In the genomic region with DNA sequence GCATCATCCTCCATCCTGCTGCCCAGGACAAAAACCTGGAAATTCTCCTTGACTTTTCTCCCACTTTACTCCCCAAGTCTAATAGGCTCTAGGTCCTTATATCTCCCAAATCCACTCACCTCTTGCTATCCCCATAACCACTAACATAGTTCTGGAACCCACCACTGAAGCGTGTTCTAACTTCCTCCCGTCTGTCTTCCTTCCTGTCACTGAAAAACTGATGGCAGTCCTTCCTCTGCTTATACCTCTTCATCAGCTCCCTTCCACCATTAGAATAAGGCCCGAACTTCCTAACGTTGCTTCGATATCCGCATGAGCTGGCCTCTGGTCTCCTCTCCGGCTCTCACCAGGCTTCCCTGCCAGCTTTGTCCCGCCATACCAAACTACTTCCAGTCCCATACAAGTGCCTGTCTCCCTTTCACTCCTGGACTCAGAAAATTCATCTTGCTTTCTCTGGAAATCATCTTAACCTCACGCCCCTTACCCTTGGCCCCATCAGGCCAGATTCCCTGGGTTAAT, we compare ENCODE assay signal across 11 cellular contexts.
A peak's percentile ranks its signal among the peaks of the same experiment; 100 is the strongest.
DNase-seq lines count a peak whose midpoint lies in the region; ATAC-seq, FAIRE-seq and TF ChIP-seq lines count a peak whose summit lies in the region.
"Had no signal": no experiment of that assay in that cellular context is flagged by ENCODE, and none has a peak within 500 bp of the region (broad histone marks: within the 10 kb centered on the region; RNA-seq: fewer than 3 reads in every experiment).

No MANE protein-coding gene starts in this region.

- peak overlapping the region; percentile 88; the same call in 1 of the 2 replicates for H3K4me2 ChIP-seq in KMS-11

- intact Hi-C loops in CD8-positive, alpha-beta T cell (cut with DNase I, micrococcal nuclease) = loop anchor here in 1 of 2 experiments (10.0 kb wide), 1 partner anchor 53 kb away; no protein-coding TSS in a partner anchor
- intact Hi-C loops in activated T-helper 1 cell treated with anti-CD3 and anti-CD28 coated beads, Interleukin-12 subunit alpha, Interleukin-12 subunit beta, Interleukin-2, Interleukin-4 antibody, amounts not matched to agents 30 ng/mL and 10 ng/mL and 1 ng/mL, durations not matched to agents 14 hours and 24 hours and 36 hours (cut with micrococcal nuclease) = loop anchor here (1.0 to 2.0 kb wide), 11 partner anchors 9 to 709 kb away; a partner anchor contains a TSS
- intact Hi-C loops in natural killer cell (cut with micrococcal nuclease) (no loop called here), pancreas (cut with DNase I) (no loop called here)

- peaks cover 48% of the 10 kb centered on the region for H3K4me1 ChIP-seq in CD8-positive, alpha-beta T cell (ENCODE audit: insufficient read depth, low read length)
- H3K4me1 ChIP-seq in KMS-11 (ENCODE audit: low read depth, poor library complexity, severe bottlenecking) (peaks cover 52% of the 10 kb centered on the region), pancreas (no peaks in the 10 kb centered on the region)

- H3K36me3 Mint-ChIP-seq in CD8-positive, alpha-beta T cell = no peaks in the 10 kb centered on the region
- H3K36me3 Mint-ChIP-seq in activated T-helper 1 cell treated with anti-CD3 and anti-CD28 coated beads, Interleukin-12 subunit alpha, Interleukin-12 subunit beta, Interleukin-2, Interleukin-4 antibody, amounts not matched to agents 30 ng/mL and 10 ng/mL and 1 ng/mL, durations not matched to agents 14 hours and 24 hours and 36 hours (ENCODE audit: low read depth) = peaks cover 13% of the 10 kb centered on the region
- H3K36me3 Mint-ChIP-seq in natural killer cell = no peaks in the 10 kb centered on the region

- no peak overlapping the region for H3K9ac ChIP-seq in KMS-11

- no peaks in the 10 kb centered on the region for H3K36me3 ChIP-seq in CD8-positive, alpha-beta T cell (ENCODE audit: insufficient read depth, low read length)
- H3K36me3 ChIP-seq in KMS-11 (ENCODE audit: insufficient read depth) = no peaks in the 10 kb centered on the region
- H3K36me3 ChIP-seq in pancreas = no peaks in the 10 kb centered on the region

- POLR2A ChIA-PET in CD8-positive, alpha-beta T cell (lab: Charles Lee) = interaction anchor here (0.9 kb wide), 1 partner anchor 18 kb away, joined by 3 read pairs; no protein-coding TSS in a partner anchor

- CTCF ChIA-PET in CD8-positive, alpha-beta T cell (lab: Charles Lee) = interaction anchor here (0.6 to 4.5 kb wide), 4 partner anchors 9 to 209 kb away, joined by 3 to 33 read pairs (median 10); no protein-coding TSS in a partner anchor

- H3K9me3 Mint-ChIP-seq in CD8-positive, alpha-beta T cell = no peaks in the 10 kb centered on the region
- H3K9me3 Mint-ChIP-seq in activated T-helper 1 cell treated with anti-CD3 and anti-CD28 coated beads, Interleukin-12 subunit alpha, Interleukin-12 subunit beta, Interleukin-2, Interleukin-4 antibody, amounts not matched to agents 30 ng/mL and 10 ng/mL and 1 ng/mL, durations not matched to agents 14 hours and 24 hours and 36 hours = peaks cover 21% of the 10 kb centered on the region
- no peaks in the 10 kb centered on the region for H3K9me3 Mint-ChIP-seq in natural killer cell

- 86 to 90% methylated on average over 9 of the region's 9 CpGs for WGBS in pancreas, 2 donors

- peak overlapping the region; percentile 40 for H3K4me3 Mint-ChIP-seq in CD8-positive, alpha-beta T cell
- H3K4me3 Mint-ChIP-seq in activated T-helper 1 cell treated with anti-CD3 and anti-CD28 coated beads, Interleukin-12 subunit alpha, Interleukin-12 subunit beta, Interleukin-2, Interleukin-4 antibody, amounts not matched to agents 30 ng/mL and 10 ng/mL and 1 ng/mL, durations not matched to agents 14 hours and 24 hours and 36 hours = peak overlapping the region; percentile 73
- peak overlapping the region; percentile 2 for H3K4me3 Mint-ChIP-seq in natural killer cell

- peak overlapping the region; percentile 88 for H3K27ac Mint-ChIP-seq in CD8-positive, alpha-beta T cell
- peak overlapping the region; percentile 97 for H3K27ac Mint-ChIP-seq in activated T-helper 1 cell treated with anti-CD3 and anti-CD28 coated beads, Interleukin-12 subunit alpha, Interleukin-12 subunit beta, Interleukin-2, Interleukin-4 antibody, amounts not matched to agents 30 ng/mL and 10 ng/mL and 1 ng/mL, durations not matched to agents 14 hours and 24 hours and 36 hours
- peak overlapping the region; percentile 21 to 27 for H3K27ac Mint-ChIP-seq in natural killer cell

- H3K4me3 ChIP-seq in CD8-positive, alpha-beta T cell (ENCODE audit: low read depth, low read length) = no peak overlapping the region
- no peak overlapping the region for H3K4me3 ChIP-seq in KMS-11 (IDR thresholded peaks at IDR 0.05; ENCODE audit: insufficient read depth, low read depth, low read length)
- no peak overlapping the region for H3K4me3 ChIP-seq in pancreas

- no peak for FAIRE-seq in pancreas (lab: Jason Lieb, UNC)

- no peaks in the 10 kb centered on the region for H3K9me3 ChIP-seq in CD8-positive, alpha-beta T cell (ENCODE audit: low read length)
- H3K9me3 ChIP-seq in pancreas = no peaks in the 10 kb centered on the region

- no peak overlapping the region for H2AFZ ChIP-seq in KMS-11 (ENCODE audit: low read depth)

- no peaks in the 10 kb centered on the region for H3K27me3 ChIP-seq in CD8-positive, alpha-beta T cell (ENCODE audit: insufficient read depth, low read length)
- no peaks in the 10 kb centered on the region for H3K27me3 ChIP-seq in KMS-11 (ENCODE audit: insufficient read depth, low read depth)
- H3K27me3 ChIP-seq in pancreas = no peaks in the 10 kb centered on the region

- no peak overlapping the region for H3K27ac ChIP-seq in CD8-positive, alpha-beta T cell (ENCODE audit: low read depth, low read length)
- H3K27ac ChIP-seq in KMS-11 (no peak overlapping the region), pancreas (no peak overlapping the region)

- H4K20me1 ChIP-seq in KMS-11 (ENCODE audit: insufficient read depth) = no peaks in the 10 kb centered on the region

- H3K27me3 Mint-ChIP-seq in CD8-positive, alpha-beta T cell (ENCODE audit: low read depth) = no peaks in the 10 kb centered on the region
- H3K27me3 Mint-ChIP-seq in activated T-helper 1 cell treated with anti-CD3 and anti-CD28 coated beads, Interleukin-12 subunit alpha, Interleukin-12 subunit beta, Interleukin-2, Interleukin-4 antibody, amounts not matched to agents 30 ng/mL and 10 ng/mL and 1 ng/mL, durations not matched to agents 14 hours and 24 hours and 36 hours (ENCODE audit: insufficient read depth) = peaks cover 1% of the 10 kb centered on the region
- peaks cover 60 to 79% of the 10 kb centered on the region in 2 donors for H3K27me3 Mint-ChIP-seq in natural killer cell (ENCODE audit: low read depth in 2 of 2)

- TF ChIP-seq CTCF in CD8-positive, alpha-beta T cell (IDR thresholded peaks at IDR 0.05) = no peak
- TF ChIP-seq CTCF in KMS-11 (conservative IDR thresholded peaks at IDR 0.05; ENCODE audit: low read depth, low read length) (no peak), natural killer cell (IDR thresholded peaks at IDR 0.05) (no peak), pancreas (IDR thresholded peaks at IDR 0.05) (no peak)

- H3K4me1 Mint-ChIP-seq in CD8-positive, alpha-beta T cell (ENCODE audit: low read depth) = peaks cover 60% of the 10 kb centered on the region
- H3K4me1 Mint-ChIP-seq in activated T-helper 1 cell treated with anti-CD3 and anti-CD28 coated beads, Interleukin-12 subunit alpha, Interleukin-12 subunit beta, Interleukin-2, Interleukin-4 antibody, amounts not matched to agents 30 ng/mL and 10 ng/mL and 1 ng/mL, durations not matched to agents 14 hours and 24 hours and 36 hours (ENCODE audit: low read depth) = peaks cover 91% of the 10 kb centered on the region
- peaks cover 36 to 58% of the 10 kb centered on the region in 2 donors for H3K4me1 Mint-ChIP-seq in natural killer cell

- ATAC-seq in CD8-positive, alpha-beta T cell = no peak
- no peak for ATAC-seq in natural killer cell
- ATAC-seq in pancreas = no peak

- no peaks in the 10 kb centered on the region for H3K79me2 ChIP-seq in KMS-11 (ENCODE audit: insufficient read depth, low read depth)

- DNase-seq in CD8-positive, alpha-beta T cell = no peak
- peak; percentile 11 for DNase-seq in activated T-helper 1 cell treated with anti-CD3 and anti-CD28 coated beads, Interleukin-12 subunit alpha, Interleukin-12 subunit beta, Interleukin-2, Interleukin-4 antibody, amounts not matched to agents 30 ng/mL and 10 ng/mL and 1 ng/mL, durations not matched to agents 14 hours and 24 hours and 36 hours (ENCODE audit: low spot score)
- DNase-seq in natural killer cell (no peak), NCI-H2171 (lab: John Stamatoyannopoulos, UW) (no peak), pancreas (no peak), activated gamma-delta T cell (lab: John Stamatoyannopoulos, UW) (no peak), NCI-H446 (lab: John Stamatoyannopoulos, UW) (no peak)
- DNase-seq: activated CD4-positive, alpha-beta T cell treated with anti-CD3 and anti-CD28 coated beads for 1 hour; NCI-H1417; retina had no signal

Comparison
In these comparisons a context has a peak if more than half of its experiments do, and no peak if none do; other contexts are left out.
1. H3K27ac Mint-ChIP-seq: peak in every context shown above with its lines; median percentile 97 in activated T-helper 1 cell treated with anti-CD3 and anti-CD28 coated beads, Interleukin-12 subunit alpha, Interleukin-12 subunit beta, Interleukin-2, Interleukin-4 antibody, amounts not matched to agents 30 ng/mL and 10 ng/mL and 1 ng/mL, durations not matched to agents 14 hours and 24 hours and 36 hours; 88 in CD8-positive, alpha-beta T cell; 24 in natural killer cell.
2. H3K4me3 Mint-ChIP-seq: peak in every context shown above with its lines; median percentile 73 in activated T-helper 1 cell treated with anti-CD3 and anti-CD28 coated beads, Interleukin-12 subunit alpha, Interleukin-12 subunit beta, Interleukin-2, Interleukin-4 antibody, amounts not matched to agents 30 ng/mL and 10 ng/mL and 1 ng/mL, durations not matched to agents 14 hours and 24 hours and 36 hours; 40 in CD8-positive, alpha-beta T cell; 2 in natural killer cell.